In the genomic region with DNA sequence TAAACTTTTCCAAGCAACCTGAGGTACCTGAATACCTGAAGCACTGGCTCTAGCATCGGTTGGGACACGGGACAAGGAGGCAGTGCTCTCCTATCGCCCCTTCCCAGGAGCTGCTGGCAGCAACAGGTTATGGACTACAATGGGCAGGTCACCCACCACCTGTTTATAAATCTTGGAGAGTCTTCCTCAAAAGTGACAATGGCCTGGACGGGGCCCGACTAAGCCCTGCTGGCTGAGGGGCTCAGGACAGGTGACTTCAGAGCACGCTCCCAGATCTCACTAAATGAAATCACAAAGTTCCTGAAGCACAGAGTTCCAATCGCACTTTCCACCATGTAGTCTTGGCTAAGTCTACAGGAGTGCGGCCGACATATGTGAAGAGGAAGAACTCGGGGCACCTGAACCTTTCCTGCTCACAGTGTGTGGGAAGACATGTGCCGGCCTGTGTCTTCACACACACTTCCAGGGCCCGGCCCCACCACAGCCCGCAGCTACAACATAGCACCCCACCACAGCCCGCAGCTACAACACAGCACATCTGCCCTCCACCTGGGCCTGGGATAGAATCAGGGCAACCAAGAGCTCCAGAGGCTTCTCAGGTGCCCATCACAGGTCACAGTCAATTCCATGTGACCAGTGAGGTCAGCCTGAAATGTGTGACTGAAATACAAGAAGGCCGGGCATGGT, we compare ENCODE assay signal across 16 cellular contexts. TPM values are rescaled to one million over a fixed set of nuclear protein-coding genes. Genes with fewer than 3 reads are reported as not detected.
A peak's percentile ranks its signal among the peaks of the same experiment; 100 is the strongest.
DNase-seq lines count a peak whose midpoint lies in the region; ATAC-seq and TF ChIP-seq lines count a peak whose summit lies in the region.
"Had no signal": no experiment of that assay in that cellular context is flagged by ENCODE, and none has a peak within 500 bp of the region (broad histone marks: within the 10 kb centered on the region; RNA-seq: fewer than 3 reads in every experiment).

No MANE protein-coding gene starts in this region.

- H4K91ac ChIP-seq in mesenchymal stem cell (ENCODE audit: low read length): no peak overlapping the region

- peak overlapping the region in 1 of 2 experiments; percentile 26 for H3K23ac ChIP-seq in mesenchymal stem cell (ENCODE audit: low read length in 2 of 2)

- TF ChIP-seq CTCF in ascending aorta (IDR thresholded peaks at IDR 0.05): no peak
- TF ChIP-seq CTCF in smooth muscle cell (IDR thresholded peaks at IDR 0.05; ENCODE audit: borderline replicate concordance, insufficient read depth, poor library complexity, severe bottlenecking): no peak
- no peak for TF ChIP-seq CTCF in natural killer cell (IDR thresholded peaks at IDR 0.05)

- WGBS in GM23248 (ENCODE audit: low coverage in 1 of 2, low lambda C conversion rate in 2 of 2, missing lambda C conversion rate in 2 of 2), 2 experiments: 84 to 90% methylated on average over 15 of the region's 15 CpGs
- 97% methylated on average over 15 of the region's 15 CpGs for WGBS in mesenchymal stem cell
- WGBS in smooth muscle cell (ENCODE audit: low lambda C conversion rate): 96% methylated on average over 15 of the region's 15 CpGs

- H3K27ac Mint-ChIP-seq in natural killer cell: no peak overlapping the region
- H3K27ac Mint-ChIP-seq: CD4-positive, alpha-beta memory T cell; H9 had no signal

- H3K36me3 Mint-ChIP-seq in natural killer cell: no peaks in the 10 kb centered on the region

- no peak overlapping the region for H2BK15ac ChIP-seq in mesenchymal stem cell (ENCODE audit: low read depth, poor library complexity, severe bottlenecking)

- H3K4me2 ChIP-seq in GM23248 (ENCODE audit: unreplicated experiment) (no peak overlapping the region), mesenchymal stem cell (ENCODE audit: low read length, poor library complexity, severe bottlenecking) (no peak overlapping the region), smooth muscle cell (no peak overlapping the region)

- no peaks in the 10 kb centered on the region for H3K27me3 ChIP-seq in GM23248 (replicated peaks; ENCODE audit: insufficient read depth)
- no peaks in the 10 kb centered on the region for H3K27me3 ChIP-seq in ascending aorta
- H3K27me3 ChIP-seq in mesenchymal stem cell (ENCODE audit: control insufficient read depth in 1 of 2, insufficient read depth in 1 of 2, low read length in 2 of 2): no peaks in the 10 kb centered on the region
- H3K27me3 ChIP-seq in smooth muscle cell (ENCODE audit: low read depth): no peaks in the 10 kb centered on the region

- no peak for ATAC-seq in natural killer cell

- peaks cover 2% of the 10 kb centered on the region for H3K79me1 ChIP-seq in mesenchymal stem cell (replicated peaks; ENCODE audit: low read length, poor library complexity, severe bottlenecking)

- H3K14ac ChIP-seq in mesenchymal stem cell (ENCODE audit: low read length in 2 of 2): no peak overlapping the region

- peaks cover 39% of the 10 kb centered on the region for H3F3A ChIP-seq in GM23248 (ENCODE audit: insufficient read depth)
- peaks cover 16% of the 10 kb centered on the region for H3F3A ChIP-seq in smooth muscle cell (ENCODE audit: low read depth)

- H2BK12ac ChIP-seq in mesenchymal stem cell (ENCODE audit: low read length in 2 of 2): no peak overlapping the region

- intact Hi-C loops in ascending aorta (cut with DNase I) (loop anchor here (2.0 to 10.0 kb wide), 3 partner anchors 14 to 132 kb away; a partner anchor contains a TSS), natural killer cell (cut with micrococcal nuclease) (no loop called here)

- H3K18ac ChIP-seq in mesenchymal stem cell (ENCODE audit: low read depth in 1 of 2, low read length in 2 of 2): no peak overlapping the region

- peak overlapping the region; percentile 85 for H3K27ac ChIP-seq in GM23248
- H3K27ac ChIP-seq in ascending aorta: peak overlapping the region; percentile 75 to 88
- no peak overlapping the region for H3K27ac ChIP-seq in mesenchymal stem cell (ENCODE audit: low read length, poor library complexity, severe bottlenecking)
- peak overlapping the region; percentile 77 for H3K27ac ChIP-seq in smooth muscle cell (ENCODE audit: low read depth)

- H3K9ac ChIP-seq in GM23248: no peak overlapping the region
- no peak overlapping the region for H3K9ac ChIP-seq in mesenchymal stem cell (ENCODE audit: low read length)
- no peak overlapping the region for H3K9ac ChIP-seq in smooth muscle cell (ENCODE audit: low read depth)

- H3K4me3 Mint-ChIP-seq in natural killer cell: no peak overlapping the region
- H3K4me3 Mint-ChIP-seq: CD4-positive, alpha-beta memory T cell; H9 had no signal

- no peak overlapping the region for H2BK5ac ChIP-seq in mesenchymal stem cell (ENCODE audit: low read depth, low read length, poor library complexity, severe bottlenecking)

- H3K36me3 ChIP-seq in GM23248 (ENCODE audit: low read depth): 0 out of 2 replicates have a peak, but pooled peaks cover 3% of the 10 kb centered on the region
- no peaks in the 10 kb centered on the region for H3K36me3 ChIP-seq in ascending aorta
- peaks cover 9 to 12% of the 10 kb centered on the region in 2 experiments for H3K36me3 ChIP-seq in mesenchymal stem cell (ENCODE audit: control insufficient read depth in 1 of 2, insufficient read depth in 2 of 2, low read depth in 1 of 2, low read length in 2 of 2)
- no peaks in the 10 kb centered on the region for H3K36me3 ChIP-seq in smooth muscle cell (ENCODE audit: low read depth)

- peak overlapping the region in 1 of 2 experiments; percentile 47 for H3K4ac ChIP-seq in mesenchymal stem cell (ENCODE audit: low read depth in 1 of 2, low read length in 2 of 2)

- H3K4me1 ChIP-seq in GM23248 (ENCODE audit: insufficient read depth): peaks cover 40% of the 10 kb centered on the region
- peaks cover 18 to 36% of the 10 kb centered on the region in 2 donors for H3K4me1 ChIP-seq in ascending aorta
- H3K4me1 ChIP-seq in mesenchymal stem cell (ENCODE audit: control insufficient read depth, insufficient read depth, low read depth, low read length): peaks cover 22% of the 10 kb centered on the region
- H3K4me1 ChIP-seq in smooth muscle cell (ENCODE audit: low read depth): no peaks in the 10 kb centered on the region

- H3K27me3 Mint-ChIP-seq in natural killer cell (ENCODE audit: low read depth in 2 of 2): no peaks in the 10 kb centered on the region
- H3K27me3 Mint-ChIP-seq: CD4-positive, alpha-beta memory T cell had no signal

- H3K79me2 ChIP-seq in GM23248 (ENCODE audit: insufficient read depth): peaks cover 96% of the 10 kb centered on the region
- peaks cover 93% of the 10 kb centered on the region for H3K79me2 ChIP-seq in smooth muscle cell (ENCODE audit: low read depth)

- H3K4me1 Mint-ChIP-seq in natural killer cell: peaks cover 0 to 4% of the 10 kb centered on the region in 2 donors

- no peak overlapping the region for H4K8ac ChIP-seq in mesenchymal stem cell (ENCODE audit: low read length)

- in situ Hi-C loops in GM23248 (cut with MboI): no loop called here

- H2BK120ac ChIP-seq in mesenchymal stem cell (ENCODE audit: low read depth, low read length): no peak overlapping the region

- no peak for DNase-seq in GM23248
- no peak for DNase-seq in ascending aorta (ENCODE audit: low spot score in 2 of 2)
- DNase-seq in mesenchymal stem cell: no peak
- no peak for DNase-seq in smooth muscle cell (lab: John Stamatoyannopoulos, UW; ENCODE audit: unreplicated experiment)
- no peak for DNase-seq in activated T-cell treated with anti-CD3 and anti-CD28 coated beads, Interleukin-2, amount 50 U/mL, for 1 hour
- DNase-seq in natural killer cell: no peak
- no peak for DNase-seq in NCI-H187 (lab: John Stamatoyannopoulos, UW)
- DNase-seq: CD4-positive, alpha-beta memory T cell; H9; Karpas-422; MM.1S; NCI-H1105 treated with DMSO at 0.1 percent for 48 hours; NCI-H187 treated with DMSO at 0.1 percent for 48 hours; NCI-H446 treated with DMSO at 0.1 percent for 48 hours; NCI-H748 treated with DMSO at 0.1 percent for 48 hours; RPMI8226 had no signal

- no peaks in the 10 kb centered on the region for H3K9me2 ChIP-seq in GM23248 (ENCODE audit: insufficient read depth)

- peak overlapping the region; percentile 58 for H2AK5ac ChIP-seq in mesenchymal stem cell (ENCODE audit: low read length, severe bottlenecking)

- H3K4me3 ChIP-seq in GM23248: no peak overlapping the region
- no peak overlapping the region for H3K4me3 ChIP-seq in ascending aorta
- H3K4me3 ChIP-seq in mesenchymal stem cell (ENCODE audit: insufficient read depth in 1 of 2, low read depth in 1 of 2, low read length in 2 of 2): no peak overlapping the region
- no peak overlapping the region for H3K4me3 ChIP-seq in smooth muscle cell

- no peak overlapping the region for H2AFZ ChIP-seq in GM23248
- H2AFZ ChIP-seq in mesenchymal stem cell (ENCODE audit: low read depth, low read length): no peak overlapping the region
- H2AFZ ChIP-seq in smooth muscle cell (ENCODE audit: low read depth): no peak overlapping the region

- H3K9me3 Mint-ChIP-seq in natural killer cell: no peaks in the 10 kb centered on the region
- H3K9me3 Mint-ChIP-seq: H9 had no signal

- H4K20me1 ChIP-seq in GM23248 (ENCODE audit: insufficient read depth) (peaks cover 28% of the 10 kb centered on the region), smooth muscle cell (ENCODE audit: low read depth) (peaks cover 98% of the 10 kb centered on the region)

- H3K9me3 ChIP-seq in GM23248 (ENCODE audit: low read depth) (no peaks in the 10 kb centered on the region), ascending aorta (no peaks in the 10 kb centered on the region), mesenchymal stem cell (ENCODE audit: control insufficient read depth, low read length) (peaks cover 8% of the 10 kb centered on the region), smooth muscle cell (replicated peaks; ENCODE audit: low read depth) (peaks cover 11% of the 10 kb centered on the region)

RNA-seq across cellular contexts. Expression of a gene that starts 12.9 kb away (rescaled TPM):
- total RNA-seq in GM23248 (2014; rRNA removed; shearing (Covaris generic)): 122 and 129 TPM in 2 replicates
- polyA plus RNA-seq in GM23248 (2016; fragmentation: Nextera tagmentation; extraction: Ambion mirVana) (80.5 and 83.3 TPM in 2 replicates), smooth muscle cell (67.6 and 69.6 TPM in 2 replicates)
- total RNA-seq in ascending aorta (94.7 TPM), smooth muscle cell (65.2 and 86.2 TPM in 2 replicates), natural killer cell (1 to 10 TPM; 6.4 to 9.2 (median 8.8) TPM)
- 42.1 TPM for polyA plus RNA-seq in mesenchymal stem cell (2013, experiment 1 of 2)
- polyA plus RNA-seq in mesenchymal stem cell (2013, experiment 2 of 2): 39.2 TPM
